13 cellular contexts compared by ENCODE assay signal in genomic region chr2:173874003-173874898, GRCh38.
DNase-seq lines count a peak whose midpoint lies in the region; ATAC-seq, FAIRE-seq and TF ChIP-seq lines count a peak whose summit lies in the region.
"Had no signal": no experiment of that assay in that cellular context is flagged by ENCODE, and none has a peak within 500 bp of the region (broad histone marks: within the 10 kb centered on the region; RNA-seq: fewer than 3 reads in every experiment).

No MANE protein-coding gene starts in this region.

- no peak overlapping the region for H2BK120ac ChIP-seq in mesenchymal stem cell (ENCODE audit: low read depth, low read length)

- H4K91ac ChIP-seq in mesenchymal stem cell (ENCODE audit: low read length), result no peak overlapping the region

- H3K4ac ChIP-seq in mesenchymal stem cell (ENCODE audit: low read depth in 1 of 2, low read length in 2 of 2), result no peak overlapping the region

- no peaks in the 10 kb centered on the region for H3F3A ChIP-seq in PC-3 (ENCODE audit: low read length, unreplicated experiment)

- no peak for FAIRE-seq in GM12891 (lab: Jason Lieb, UNC)

- no TSS peak for BruUV-seq in PC-3 (replicated peaks; lab: Mats Ljungman, UMichigan)

- no peaks in the 10 kb centered on the region for H4K20me1 ChIP-seq in PC-3 (ENCODE audit: low read length)

- no peak overlapping the region for H3K14ac ChIP-seq in mesenchymal stem cell (ENCODE audit: low read length in 2 of 2)

- no peaks in the 10 kb centered on the region for H3K79me2 ChIP-seq in PC-3 (ENCODE audit: low read length)

- no peak overlapping the region for H4K8ac ChIP-seq in mesenchymal stem cell (ENCODE audit: low read length)

- no peak for TF ChIP-seq POLR2A in GM12891 (IDR thresholded peaks at IDR 0.05; ENCODE audit: low read depth, low read length)

- CTCF ChIA-PET in PC-3 (lab: Charles Lee), result no interaction called here

- intact Hi-C loops in PC-3 (cut with micrococcal nuclease), result no loop called here

- no peaks in the 10 kb centered on the region for H3K9me2 ChIP-seq in PC-3 (replicated peaks; ENCODE audit: low read length)

- no peaks in the 10 kb centered on the region for H3K9me3 ChIP-seq in mesenchymal stem cell (ENCODE audit: control insufficient read depth, low read length)
- H3K9me3 ChIP-seq in PC-3 (ENCODE audit: low read length), result no peaks in the 10 kb centered on the region
- H3K9me3 ChIP-seq: esophagus squamous epithelium, uterus had no signal

- H3K9ac ChIP-seq in mesenchymal stem cell (ENCODE audit: low read length), result no peak overlapping the region
- no peak overlapping the region for H3K9ac ChIP-seq in PC-3 (ENCODE audit: low read length)

- H2AFZ ChIP-seq in mesenchymal stem cell (ENCODE audit: low read depth, low read length) (no peak overlapping the region), PC-3 (ENCODE audit: low read length) (no peak overlapping the region)

- no peak overlapping the region for H2BK5ac ChIP-seq in mesenchymal stem cell (ENCODE audit: low read depth, low read length, poor library complexity, severe bottlenecking)

- H3K4me3 ChIP-seq in mesenchymal stem cell (ENCODE audit: insufficient read depth in 1 of 2, low read depth in 1 of 2, low read length in 2 of 2) (no peak overlapping the region), PC-3 (ENCODE audit: low read length) (no peak overlapping the region)
- H3K4me3 ChIP-seq: esophagus squamous epithelium, uterus had no signal

- POLR2A ChIA-PET in PC-3 (lab: Charles Lee; ENCODE audit: unreplicated experiment), result no interaction called here

- H3K36me3 ChIP-seq in mesenchymal stem cell (ENCODE audit: control insufficient read depth in 1 of 2, insufficient read depth in 2 of 2, low read depth in 1 of 2, low read length in 2 of 2), result no peaks in the 10 kb centered on the region
- H3K36me3 ChIP-seq in PC-3 (ENCODE audit: low read depth, low read length), result no peaks in the 10 kb centered on the region
- H3K36me3 ChIP-seq: esophagus squamous epithelium, uterus had no signal

- H3K23ac ChIP-seq in mesenchymal stem cell (ENCODE audit: low read length in 2 of 2), result no peak overlapping the region

- H2BK12ac ChIP-seq in mesenchymal stem cell (ENCODE audit: low read length in 2 of 2), result no peak overlapping the region

- H3K79me1 ChIP-seq in mesenchymal stem cell (replicated peaks; ENCODE audit: low read length, poor library complexity, severe bottlenecking), result no peaks in the 10 kb centered on the region

- H2AK5ac ChIP-seq in mesenchymal stem cell (ENCODE audit: low read length, severe bottlenecking), result no peak overlapping the region

- H3K27ac ChIP-seq in mesenchymal stem cell (ENCODE audit: low read length, poor library complexity, severe bottlenecking), result peak overlapping the region; percentile 19
- no peak overlapping the region for H3K27ac ChIP-seq in PC-3 (ENCODE audit: low read length)
- H3K27ac ChIP-seq: uterus had no signal

- no peak for TF ChIP-seq CTCF in PC-3 (conservative IDR thresholded peaks at IDR 0.05; ENCODE audit: low read depth, low read length)

- no peak overlapping the region for H2BK15ac ChIP-seq in mesenchymal stem cell (ENCODE audit: low read depth, poor library complexity, severe bottlenecking)

- H3K18ac ChIP-seq in mesenchymal stem cell (ENCODE audit: low read depth in 1 of 2, low read length in 2 of 2), result no peak overlapping the region

- peaks cover 6% of the 10 kb centered on the region for H3K4me1 ChIP-seq in mesenchymal stem cell (ENCODE audit: control insufficient read depth, insufficient read depth, low read depth, low read length)
- H3K4me1 ChIP-seq in PC-3 (ENCODE audit: insufficient read depth, low read length), result peaks cover 10% of the 10 kb centered on the region
- H3K4me1 ChIP-seq: uterus had no signal

- ATAC-seq in GM18867 (IDR thresholded peaks at IDR 0.05; ENCODE audit: unreplicated experiment) (peak; percentile 33), GM21529 (IDR thresholded peaks at IDR 0.05; ENCODE audit: unreplicated experiment) (peak; percentile 37), HG03103 (IDR thresholded peaks at IDR 0.05; ENCODE audit: low read depth, unreplicated experiment) (peak; percentile 22), PC-3 (no peak)
- ATAC-seq: activated CD4-positive, alpha-beta T cell treated with anti-CD3 and anti-CD28 coated beads for 36 hours had no signal

- WGBS in mesenchymal stem cell, result 73% methylated on average over 11 of the region's 13 CpGs

- DNase-seq in mesenchymal stem cell, result no peak
- no peak for DNase-seq in activated effector memory CD4-positive, alpha-beta T cell treated with Interleukin-2 at 50 U/mL for 16 hours
- DNase-seq in GM12891 (ENCODE audit: insufficient read length, low spot score), result no peak
- no peak for DNase-seq in hypothalamus (lab: John Stamatoyannopoulos, UW)
- DNase-seq in PC-3, result no peak
- DNase-seq: activated CD4-positive, alpha-beta T cell treated with anti-CD3 and anti-CD28 coated beads for 36 hours; COR-L47; esophagus squamous epithelium; naive thymus-derived CD4-positive, alpha-beta T cell; uterus had no signal

- H3K27me3 ChIP-seq in mesenchymal stem cell (ENCODE audit: control insufficient read depth in 1 of 2, insufficient read depth in 1 of 2, low read length in 2 of 2) (peaks cover 0 to 3% of the 10 kb centered on the region in 2 experiments), PC-3 (ENCODE audit: low read length) (no peaks in the 10 kb centered on the region)
- H3K27me3 ChIP-seq: esophagus squamous epithelium, uterus had no signal

- H3K4me2 ChIP-seq in mesenchymal stem cell (ENCODE audit: low read length, poor library complexity, severe bottlenecking) (no peak overlapping the region), PC-3 (ENCODE audit: low read length) (no peak overlapping the region)

TF ChIP-seq in GM12891, 5 proteins besides CTCF, POLR2A, EP300 and RAD21:
- TF ChIP-seq POU2F2 (IDR thresholded peaks at IDR 0.05; ENCODE audit: low read depth, low read length) (no peak), PAX5 (IDR thresholded peaks at IDR 0.05; ENCODE audit: insufficient read depth, low read length, severe bottlenecking) (no peak), TAF1 (IDR thresholded peaks at IDR 0.05; ENCODE audit: low read depth, low read length) (no peak), SPI1 (IDR thresholded peaks at IDR 0.05; ENCODE audit: low read depth, low read length) (no peak), POLR2AphosphoS5 (IDR thresholded peaks at IDR 0.05; ENCODE audit: low read depth, low read length) (no peak)
